In genomic region chr11:66001941-66002647, GRCh38 we compare ENCODE assay signal across 1 cellular context.
A peak's percentile ranks its signal among the peaks of the same experiment; 100 is the strongest.
TF ChIP-seq lines count a peak whose summit lies in the region.

Gene BANF1, plus strand, starts transcription at chr11:66002503. Its CDS starts 748 bp downstream, at chr11:66003251.
Gene EIF1AD, minus strand, starts transcription at chr11:66002157. Its CDS starts 1,768 bp downstream, at chr11:66000389.

TF ChIP-seq in GM12878, 131 proteins besides CTCF, POLR2A, EP300 and RAD21 (continued from another document and continues in another):
- TF ChIP-seq NFYA (IDR thresholded peaks at IDR 0.05; ENCODE audit: borderline replicate concordance, low read depth, low read length) (no peak), SREBF2 (IDR thresholded peaks at IDR 0.05; ENCODE audit: low read length) (peak; percentile 67), ZBED1 (IDR thresholded peaks at IDR 0.05; ENCODE audit: borderline replicate concordance) (no peak; the same call in 1 of the 2 replicates), ATF2 (IDR thresholded peaks at IDR 0.05; ENCODE audit: low read length) (no peak), SPI1 (IDR thresholded peaks at IDR 0.05; ENCODE audit: borderline replicate concordance, insufficient read depth, low read depth, low read length) (peak; percentile 69), SIN3A (IDR thresholded peaks at IDR 0.05; ENCODE audit: low read depth, low read length) (peak; percentile 95), SRF (IDR thresholded peaks at IDR 0.05; ENCODE audit: low read depth in 2 of 2, low read length in 2 of 2) (peak; percentile 52 to 91), SUPT20H (IDR thresholded peaks at IDR 0.05; ENCODE audit: borderline replicate concordance, control insufficient read depth, low read depth, low read length) (no peak), IRF5 (IDR thresholded peaks at IDR 0.05; ENCODE audit: borderline replicate concordance) (peak; percentile 64; the same call in 1 of the 2 replicates), NFIC (IDR thresholded peaks at IDR 0.05; ENCODE audit: low read depth, low read length) (peak; percentile 67; the same call in 1 of the 2 replicates), KDM1A (IDR thresholded peaks at IDR 0.05; ENCODE audit: borderline replicate concordance) (no peak), SUZ12 (IDR thresholded peaks at IDR 0.05; ENCODE audit: unreplicated experiment) (no peak), ZNF622 (IDR thresholded peaks at IDR 0.05) (no peak), ZBTB11 (CRISPR knock-in tag; IDR thresholded peaks at IDR 0.05) (peak; percentile 96), STAT1 (conservative IDR thresholded peaks at IDR 0.05) (peak; percentile 98; the same call in 1 of the 2 replicates), RELA (IDR thresholded peaks at IDR 0.05; ENCODE audit: borderline replicate concordance, partially characterized antibody) (no peak), USF1 (IDR thresholded peaks at IDR 0.05; ENCODE audit: borderline replicate concordance, extremely low read length, insufficient read depth, low read depth, low read length) (peak; percentile 14), ESRRA (IDR thresholded peaks at IDR 0.05; ENCODE audit: low read length) (peak; percentile 49; the same call in 1 of the 2 replicates), CBX5 (IDR thresholded peaks at IDR 0.05; ENCODE audit: low read depth) (peak; percentile 95), E4F1 (IDR thresholded peaks at IDR 0.05; ENCODE audit: borderline replicate concordance, partially characterized antibody) (peak; percentile 83), RELB (IDR thresholded peaks at IDR 0.05; ENCODE audit: low read depth) (peak; percentile 100), PRDM15 (CRISPR knock-in tag; IDR thresholded peaks at IDR 0.05) (no peak), BRCA1 (IDR thresholded peaks at IDR 0.05; ENCODE audit: low read depth, low read length) (peak; percentile 55), HDGF (IDR thresholded peaks at IDR 0.05) (no peak; the same call in 1 of the 2 replicates), NBN (IDR thresholded peaks at IDR 0.05) (peak; percentile 98), IRF3 (IDR thresholded peaks at IDR 0.05) (0 out of 2 replicates have a peak, but pooled peaks have one; percentile 51), STAT3 (IDR thresholded peaks at IDR 0.05; ENCODE audit: low read depth, low read length) (no peak), BACH1 (IDR thresholded peaks at IDR 0.05; ENCODE audit: borderline replicate concordance) (0 out of 2 replicates have a peak, but pooled peaks have one; percentile 34), NR2F1 (conservative IDR thresholded peaks at IDR 0.05) (0 out of 2 replicates have a peak, but pooled peaks have one; percentile 27), HCFC1 (IDR thresholded peaks at IDR 0.05; ENCODE audit: low read length) (peak; percentile 91), PAX5 (IDR thresholded peaks at IDR 0.05; ENCODE audit: borderline replicate concordance, low read depth, low read length) (0 out of 2 replicates have a peak, but pooled peaks have one; percentile 37), JUND (IDR thresholded peaks at IDR 0.05; ENCODE audit: low read depth, low read length) (no peak), EZH2 (IDR thresholded peaks at IDR 0.05; ENCODE audit: borderline replicate concordance, control insufficient read depth, low read depth, low read length) (no peak), ZBTB40 (IDR thresholded peaks at IDR 0.05; ENCODE audit: borderline replicate concordance) (peak; percentile 100), USF2 (IDR thresholded peaks at IDR 0.05; ENCODE audit: borderline replicate concordance, low read depth, low read length) (no peak)
